Comparison of ENCODE assay signal across 21 cellular contexts in the genomic region with DNA sequence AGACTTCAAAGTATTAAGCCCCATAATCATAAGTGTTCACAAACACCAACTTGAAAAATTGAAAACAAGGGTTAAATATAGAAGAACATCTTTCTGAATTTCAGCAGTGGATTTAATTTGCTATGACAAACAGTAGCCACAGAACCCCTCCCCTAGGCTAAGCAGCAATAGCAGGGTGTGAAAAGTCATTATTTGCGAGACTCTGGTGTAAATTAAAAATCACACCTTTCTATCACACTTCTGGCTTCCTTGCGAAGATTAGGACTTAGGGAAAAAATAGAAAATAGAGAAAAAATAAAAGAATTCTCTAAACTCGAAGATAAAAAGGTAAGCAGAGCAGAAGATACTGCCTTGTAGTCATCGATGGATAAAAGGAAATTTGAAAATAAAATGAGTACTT. TPM values are rescaled to one million over a fixed set of nuclear protein-coding genes. Genes with fewer than 3 reads are reported as not detected.
DNase-seq lines count a peak whose midpoint lies in the region; ATAC-seq and TF ChIP-seq lines count a peak whose summit lies in the region.
"Had no signal": no experiment of that assay in that cellular context is flagged by ENCODE, and none has a peak within 500 bp of the region (broad histone marks: within the 10 kb centered on the region; RNA-seq: fewer than 3 reads in every experiment).

No MANE protein-coding gene starts in this region.

- intact Hi-C loops in posterior vena cava (cut with DNase I) = no loop called here

- no peak for ATAC-seq in stimulated activated naive CD8-positive, alpha-beta T cell treated with anti-CD3 and anti-CD28 coated beads, Interleukin-15, amount 100 ng/mL, for 72 hours

- H3K9me3 Mint-ChIP-seq in stimulated activated naive CD8-positive, alpha-beta T cell treated with anti-CD3 and anti-CD28 coated beads, Interleukin-15, Interleukin-2, amounts not matched to agents 100 ng/mL and 50 ng/mL, for 24 hours = peaks cover 6% of the 10 kb centered on the region
- no peaks in the 10 kb centered on the region for H3K9me3 Mint-ChIP-seq in stimulated activated naive CD8-positive, alpha-beta T cell treated with anti-CD3 and anti-CD28 coated beads, Interleukin-15, amount 100 ng/mL, for 72 hours
- H3K9me3 Mint-ChIP-seq in immature natural killer cell (no peaks in the 10 kb centered on the region), endothelial cell (ENCODE audit: unreplicated experiment) (no peaks in the 10 kb centered on the region)

- H3K27me3 Mint-ChIP-seq in stimulated activated naive CD8-positive, alpha-beta T cell treated with anti-CD3 and anti-CD28 coated beads, Interleukin-15, Interleukin-2, amounts not matched to agents 100 ng/mL and 50 ng/mL, for 24 hours = no peaks in the 10 kb centered on the region
- H3K27me3 Mint-ChIP-seq in stimulated activated naive CD8-positive, alpha-beta T cell treated with anti-CD3 and anti-CD28 coated beads, Interleukin-15, amount 100 ng/mL, for 72 hours = no peaks in the 10 kb centered on the region
- H3K27me3 Mint-ChIP-seq in immature natural killer cell (ENCODE audit: low read depth in 3 of 3) (peaks cover 0 to 14% (median 13%) of the 10 kb centered on the region in 3 donors), endothelial cell (ENCODE audit: unreplicated experiment) (no peaks in the 10 kb centered on the region)

- peaks cover 71% of the 10 kb centered on the region for H3K4me1 Mint-ChIP-seq in stimulated activated naive CD8-positive, alpha-beta T cell treated with anti-CD3 and anti-CD28 coated beads, Interleukin-15, Interleukin-2, amounts not matched to agents 100 ng/mL and 50 ng/mL, for 24 hours (ENCODE audit: low read depth)
- peaks cover 47% of the 10 kb centered on the region for H3K4me1 Mint-ChIP-seq in stimulated activated naive CD8-positive, alpha-beta T cell treated with anti-CD3 and anti-CD28 coated beads, Interleukin-15, amount 100 ng/mL, for 72 hours
- H3K4me1 Mint-ChIP-seq in immature natural killer cell = peaks cover 59 to 74% of the 10 kb centered on the region in 2 donors
- H3K4me1 Mint-ChIP-seq in endothelial cell (ENCODE audit: unreplicated experiment) = peaks cover 6% of the 10 kb centered on the region

- H3K27ac Mint-ChIP-seq in stimulated activated naive CD8-positive, alpha-beta T cell treated with anti-CD3 and anti-CD28 coated beads, Interleukin-15, Interleukin-2, amounts not matched to agents 100 ng/mL and 50 ng/mL, for 24 hours = peak overlapping the region; percentile 31
- no peak overlapping the region for H3K27ac Mint-ChIP-seq in stimulated activated naive CD8-positive, alpha-beta T cell treated with anti-CD3 and anti-CD28 coated beads, Interleukin-15, amount 100 ng/mL, for 72 hours
- peak overlapping the region; percentile 82 to 91 (median 87) for H3K27ac Mint-ChIP-seq in immature natural killer cell
- no peak overlapping the region for H3K27ac Mint-ChIP-seq in endothelial cell (ENCODE audit: unreplicated experiment)

- H3K4me3 Mint-ChIP-seq in stimulated activated naive CD8-positive, alpha-beta T cell treated with anti-CD3 and anti-CD28 coated beads, Interleukin-15, Interleukin-2, amounts not matched to agents 100 ng/mL and 50 ng/mL, for 24 hours = no peak overlapping the region
- H3K4me3 Mint-ChIP-seq in stimulated activated naive CD8-positive, alpha-beta T cell treated with anti-CD3 and anti-CD28 coated beads, Interleukin-15, amount 100 ng/mL, for 72 hours = no peak overlapping the region
- H3K4me3 Mint-ChIP-seq in immature natural killer cell = peak overlapping the region; percentile 92 to 97 (median 94)
- no peak overlapping the region for H3K4me3 Mint-ChIP-seq in endothelial cell (ENCODE audit: unreplicated experiment)

- H3K36me3 Mint-ChIP-seq in stimulated activated naive CD8-positive, alpha-beta T cell treated with anti-CD3 and anti-CD28 coated beads, Interleukin-15, Interleukin-2, amounts not matched to agents 100 ng/mL and 50 ng/mL, for 24 hours (ENCODE audit: low read depth) = peaks cover 8% of the 10 kb centered on the region
- H3K36me3 Mint-ChIP-seq in immature natural killer cell (peaks cover 27 to 33% (median 29%) of the 10 kb centered on the region in 3 donors), endothelial cell (ENCODE audit: low read depth, unreplicated experiment) (no peaks in the 10 kb centered on the region)

- TF ChIP-seq CTCF in endothelial cell (IDR thresholded peaks at IDR 0.05; ENCODE audit: unreplicated experiment) = no peak

- DNase-seq in NK-92 treated with Interleukin-12 subunit alpha and Interleukin-12 subunit beta, amount 100 ng/mL, for 24 hours (lab: John Stamatoyannopoulos, UW) = peak; percentile 16
- no peak for DNase-seq in NK-92 (lab: John Stamatoyannopoulos, UW; ENCODE audit: unreplicated experiment)
- no peak for DNase-seq in stimulated activated naive CD8-positive, alpha-beta T cell treated with anti-CD3 and anti-CD28 coated beads, Interleukin-15, amount 100 ng/mL, for 72 hours
- peak; percentile 42 to 46 (median 44) for DNase-seq in immature natural killer cell
- no peak for DNase-seq in Ammon's horn (ENCODE audit: low spot score)
- no peak for DNase-seq in endothelial cell (ENCODE audit: low spot score)
- no peak for DNase-seq in posterior vena cava (ENCODE audit: low spot score)
- DNase-seq: ACHN, COR-L47, DMS79, Kasumi-1, NCI-H1694, NCI-H2081, NCI-H2171, NCI-H345, NCI-H524, NCI-H82, Right ventricle myocardium superior had no signal

RNA-seq across cellular contexts. Expression of a gene that starts 6.1 kb away (rescaled TPM):
- polyA plus RNA-seq in immature natural killer cell = 100 to 1,000 TPM; 208 to 376 (median 275) TPM
- total RNA-seq in endothelial cell (ENCODE audit: unreplicated experiment) (1.0 TPM), posterior vena cava (1 to 10 TPM; 1.5 to 2.6 TPM)
- total RNA-seq: MCF 10A, SK-MEL-5 had no signal

Comparison
In these comparisons a context has a peak if more than half of its experiments do, and no peak if none do; other contexts are left out.
1. DNase-seq: peak in NK-92 treated with Interleukin-12 subunit alpha and Interleukin-12 subunit beta, amount 100 ng/mL, for 24 hours (single experiment) and immature natural killer cell (3 of 3); none in NK-92 (single experiment), stimulated activated naive CD8-positive, alpha-beta T cell treated with anti-CD3 and anti-CD28 coated beads, Interleukin-15, amount 100 ng/mL, for 72 hours (0 of 2), Ammon's horn (single experiment), endothelial cell (single experiment) and posterior vena cava (single experiment).
2. H3K27ac Mint-ChIP-seq: peak in stimulated activated naive CD8-positive, alpha-beta T cell treated with anti-CD3 and anti-CD28 coated beads, Interleukin-15, Interleukin-2, amounts not matched to agents 100 ng/mL and 50 ng/mL, for 24 hours (single experiment) and immature natural killer cell (6 of 6); none in stimulated activated naive CD8-positive, alpha-beta T cell treated with anti-CD3 and anti-CD28 coated beads, Interleukin-15, amount 100 ng/mL, for 72 hours (0 of 2) and endothelial cell (single experiment).
3. H3K4me3 Mint-ChIP-seq: peak in immature natural killer cell (5 of 5); none in stimulated activated naive CD8-positive, alpha-beta T cell treated with anti-CD3 and anti-CD28 coated beads, Interleukin-15, Interleukin-2, amounts not matched to agents 100 ng/mL and 50 ng/mL, for 24 hours (single experiment), stimulated activated naive CD8-positive, alpha-beta T cell treated with anti-CD3 and anti-CD28 coated beads, Interleukin-15, amount 100 ng/mL, for 72 hours (0 of 2) and endothelial cell (single experiment).